Comparison of ENCODE assay signal across 2 cellular contexts in the genomic region with DNA sequence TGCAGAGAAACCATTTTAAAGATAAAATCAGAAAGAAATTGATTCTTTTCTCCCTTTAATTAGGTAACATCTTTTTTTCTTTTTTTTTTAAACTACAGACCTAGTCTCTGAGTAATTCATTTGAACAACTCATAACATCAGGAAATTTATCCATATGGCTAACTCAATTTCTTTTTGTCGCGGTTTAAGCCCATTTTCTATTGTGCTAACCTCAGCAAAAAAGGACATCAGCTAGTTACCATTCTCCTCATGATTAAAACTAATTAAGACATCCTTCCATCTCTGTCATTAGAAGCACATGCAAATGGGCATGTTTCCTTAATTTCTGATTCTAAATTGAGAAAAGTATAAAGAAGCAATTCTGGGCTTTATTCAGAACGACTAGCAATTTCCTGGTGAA.
TF ChIP-seq lines count a peak whose summit lies in the region.

No MANE protein-coding gene starts in this region.

TF ChIP-seq in HepG2, 621 proteins besides CTCF, POLR2A, EP300 and RAD21:
- TF ChIP-seq ZNF619 (CRISPR knock-in tag; IDR thresholded peaks at IDR 0.05): no peak
- no peak for TF ChIP-seq TCF12 (IDR thresholded peaks at IDR 0.05)
- no peak for TF ChIP-seq TCF12 (CRISPR knock-in tag; IDR thresholded peaks at IDR 0.05)
- no peak for TF ChIP-seq KLF16 (CRISPR knock-in tag; IDR thresholded peaks at IDR 0.05)
- no peak for TF ChIP-seq MYC (CRISPR knock-in tag; IDR thresholded peaks at IDR 0.05; ENCODE audit: borderline replicate concordance)
- no peak for TF ChIP-seq ZFY (CRISPR knock-in tag; IDR thresholded peaks at IDR 0.05)
- TF ChIP-seq, protein P1, sequence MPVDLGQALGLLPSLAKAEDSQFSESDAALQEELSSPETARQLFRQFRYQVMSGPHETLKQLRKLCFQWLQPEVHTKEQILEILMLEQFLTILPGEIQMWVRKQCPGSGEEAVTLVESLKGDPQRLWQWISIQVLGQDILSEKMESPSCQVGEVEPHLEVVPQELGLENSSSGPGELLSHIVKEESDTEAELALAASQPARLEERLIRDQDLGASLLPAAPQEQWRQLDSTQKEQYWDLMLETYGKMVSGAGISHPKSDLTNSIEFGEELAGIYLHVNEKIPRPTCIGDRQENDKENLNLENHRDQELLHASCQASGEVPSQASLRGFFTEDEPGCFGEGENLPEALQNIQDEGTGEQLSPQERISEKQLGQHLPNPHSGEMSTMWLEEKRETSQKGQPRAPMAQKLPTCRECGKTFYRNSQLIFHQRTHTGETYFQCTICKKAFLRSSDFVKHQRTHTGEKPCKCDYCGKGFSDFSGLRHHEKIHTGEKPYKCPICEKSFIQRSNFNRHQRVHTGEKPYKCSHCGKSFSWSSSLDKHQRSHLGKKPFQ (CRISPR knock-in tag; IDR thresholded peaks at IDR 0.05; ENCODE audit: insufficient replicate concordance): no peak
- TF ChIP-seq MAFK (conservative IDR thresholded peaks at IDR 0.05 in 1 of 2, IDR thresholded peaks at IDR 0.05 in 1 of 2; ENCODE audit: low read length in 2 of 2): peak; percentile 83 to 95
- peak; percentile 89 for TF ChIP-seq MAFF (IDR thresholded peaks at IDR 0.05; ENCODE audit: low read depth, low read length)
- TF ChIP-seq, protein P2, sequence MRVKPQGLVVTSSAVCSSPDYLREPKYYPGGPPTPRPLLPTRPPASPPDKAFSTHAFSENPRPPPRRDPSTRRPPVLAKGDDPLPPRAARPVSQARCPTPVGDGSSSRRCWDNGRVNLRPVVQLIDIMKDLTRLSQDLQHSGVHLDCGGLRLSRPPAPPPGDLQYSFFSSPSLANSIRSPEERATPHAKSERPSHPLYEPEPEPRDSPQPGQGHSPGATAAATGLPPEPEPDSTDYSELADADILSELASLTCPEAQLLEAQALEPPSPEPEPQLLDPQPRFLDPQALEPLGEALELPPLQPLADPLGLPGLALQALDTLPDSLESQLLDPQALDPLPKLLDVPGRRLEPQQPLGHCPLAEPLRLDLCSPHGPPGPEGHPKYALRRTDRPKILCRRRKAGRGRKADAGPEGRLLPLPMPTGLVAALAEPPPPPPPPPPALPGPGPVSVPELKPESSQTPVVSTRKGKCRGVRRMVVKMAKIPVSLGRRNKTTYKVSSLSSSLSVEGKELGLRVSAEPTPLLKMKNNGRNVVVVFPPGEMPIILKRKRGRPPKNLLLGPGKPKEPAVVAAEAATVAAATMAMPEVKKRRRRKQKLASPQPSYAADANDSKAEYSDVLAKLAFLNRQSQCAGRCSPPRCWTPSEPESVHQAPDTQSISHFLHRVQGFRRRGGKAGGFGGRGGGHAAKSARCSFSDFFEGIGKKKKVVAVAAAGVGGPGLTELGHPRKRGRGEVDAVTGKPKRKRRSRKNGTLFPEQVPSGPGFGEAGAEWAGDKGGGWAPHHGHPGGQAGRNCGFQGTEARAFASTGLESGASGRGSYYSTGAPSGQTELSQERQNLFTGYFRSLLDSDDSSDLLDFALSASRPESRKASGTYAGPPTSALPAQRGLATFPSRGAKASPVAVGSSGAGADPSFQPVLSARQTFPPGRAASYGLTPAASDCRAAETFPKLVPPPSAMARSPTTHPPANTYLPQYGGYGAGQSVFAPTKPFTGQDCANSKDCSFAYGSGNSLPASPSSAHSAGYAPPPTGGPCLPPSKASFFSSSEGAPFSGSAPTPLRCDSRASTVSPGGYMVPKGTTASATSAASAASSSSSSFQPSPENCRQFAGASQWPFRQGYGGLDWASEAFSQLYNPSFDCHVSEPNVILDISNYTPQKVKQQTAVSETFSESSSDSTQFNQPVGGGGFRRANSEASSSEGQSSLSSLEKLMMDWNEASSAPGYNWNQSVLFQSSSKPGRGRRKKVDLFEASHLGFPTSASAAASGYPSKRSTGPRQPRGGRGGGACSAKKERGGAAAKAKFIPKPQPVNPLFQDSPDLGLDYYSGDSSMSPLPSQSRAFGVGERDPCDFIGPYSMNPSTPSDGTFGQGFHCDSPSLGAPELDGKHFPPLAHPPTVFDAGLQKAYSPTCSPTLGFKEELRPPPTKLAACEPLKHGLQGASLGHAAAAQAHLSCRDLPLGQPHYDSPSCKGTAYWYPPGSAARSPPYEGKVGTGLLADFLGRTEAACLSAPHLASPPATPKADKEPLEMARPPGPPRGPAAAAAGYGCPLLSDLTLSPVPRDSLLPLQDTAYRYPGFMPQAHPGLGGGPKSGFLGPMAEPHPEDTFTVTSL (CRISPR knock-in tag; IDR thresholded peaks at IDR 0.05; ENCODE audit: borderline replicate concordance): no peak

TF ChIP-seq in K562, 482 proteins besides CTCF, POLR2A, EP300 and RAD21:
- TF ChIP-seq C11orf30 (IDR thresholded peaks at IDR 0.05; ENCODE audit: low read depth): peak; percentile 79
- peak; percentile 90 for TF ChIP-seq MAFF (IDR thresholded peaks at IDR 0.05; ENCODE audit: low read length)
- TF ChIP-seq MAFK (IDR thresholded peaks at IDR 0.05; ENCODE audit: low read length): peak; percentile 92
- TF ChIP-seq, protein P3, sequence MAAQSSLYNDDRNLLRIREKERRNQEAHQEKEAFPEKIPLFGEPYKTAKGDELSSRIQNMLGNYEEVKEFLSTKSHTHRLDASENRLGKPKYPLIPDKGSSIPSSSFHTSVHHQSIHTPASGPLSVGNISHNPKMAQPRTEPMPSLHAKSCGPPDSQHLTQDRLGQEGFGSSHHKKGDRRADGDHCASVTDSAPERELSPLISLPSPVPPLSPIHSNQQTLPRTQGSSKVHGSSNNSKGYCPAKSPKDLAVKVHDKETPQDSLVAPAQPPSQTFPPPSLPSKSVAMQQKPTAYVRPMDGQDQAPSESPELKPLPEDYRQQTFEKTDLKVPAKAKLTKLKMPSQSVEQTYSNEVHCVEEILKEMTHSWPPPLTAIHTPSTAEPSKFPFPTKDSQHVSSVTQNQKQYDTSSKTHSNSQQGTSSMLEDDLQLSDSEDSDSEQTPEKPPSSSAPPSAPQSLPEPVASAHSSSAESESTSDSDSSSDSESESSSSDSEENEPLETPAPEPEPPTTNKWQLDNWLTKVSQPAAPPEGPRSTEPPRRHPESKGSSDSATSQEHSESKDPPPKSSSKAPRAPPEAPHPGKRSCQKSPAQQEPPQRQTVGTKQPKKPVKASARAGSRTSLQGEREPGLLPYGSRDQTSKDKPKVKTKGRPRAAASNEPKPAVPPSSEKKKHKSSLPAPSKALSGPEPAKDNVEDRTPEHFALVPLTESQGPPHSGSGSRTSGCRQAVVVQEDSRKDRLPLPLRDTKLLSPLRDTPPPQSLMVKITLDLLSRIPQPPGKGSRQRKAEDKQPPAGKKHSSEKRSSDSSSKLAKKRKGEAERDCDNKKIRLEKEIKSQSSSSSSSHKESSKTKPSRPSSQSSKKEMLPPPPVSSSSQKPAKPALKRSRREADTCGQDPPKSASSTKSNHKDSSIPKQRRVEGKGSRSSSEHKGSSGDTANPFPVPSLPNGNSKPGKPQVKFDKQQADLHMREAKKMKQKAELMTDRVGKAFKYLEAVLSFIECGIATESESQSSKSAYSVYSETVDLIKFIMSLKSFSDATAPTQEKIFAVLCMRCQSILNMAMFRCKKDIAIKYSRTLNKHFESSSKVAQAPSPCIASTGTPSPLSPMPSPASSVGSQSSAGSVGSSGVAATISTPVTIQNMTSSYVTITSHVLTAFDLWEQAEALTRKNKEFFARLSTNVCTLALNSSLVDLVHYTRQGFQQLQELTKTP (IDR thresholded peaks at IDR 0.05; ENCODE audit: low read depth in 1 of 2, partially characterized antibody in 2 of 2): no peak
- peak; percentile 90 for TF ChIP-seq ZNF316 (IDR thresholded peaks at IDR 0.05)
- TF ChIP-seq MAFG (tag; conservative IDR thresholded peaks at IDR 0.05): peak; percentile 78
